ENCODE assay signal across 13 cellular contexts in genomic region chr2:33526132-33526531, GRCh38. TPM values are rescaled to one million over a fixed set of nuclear protein-coding genes. Genes with fewer than 3 reads are reported as not detected.
DNase-seq lines count a peak whose midpoint lies in the region; ATAC-seq, FAIRE-seq and TF ChIP-seq lines count a peak whose summit lies in the region.
"Had no signal": no experiment of that assay in that cellular context is flagged by ENCODE, and none has a peak within 500 bp of the region (broad histone marks: within the 10 kb centered on the region; RNA-seq: fewer than 3 reads in every experiment).

No MANE protein-coding gene starts in this region.

- H3K36me3 ChIP-seq in IMR-90 (ENCODE audit: control insufficient read depth, insufficient read depth, low read length), result no peaks in the 10 kb centered on the region
- H3K36me3 ChIP-seq: gastroesophageal sphincter, neutrophil had no signal

- H4K91ac ChIP-seq in IMR-90 (ENCODE audit: insufficient read depth, low read depth, low read length), result no peak overlapping the region

- H3K9ac ChIP-seq in IMR-90 (ENCODE audit: low read depth, low read length), result no peak overlapping the region

- TF ChIP-seq CTCF in IMR-90 (conservative IDR thresholded peaks at IDR 0.05; ENCODE audit: low read depth, low read length) (no peak), GM10266 (IDR thresholded peaks at IDR 0.05; ENCODE audit: control insufficient read depth, insufficient read depth, low read depth, missing control alignments) (no peak)

- peaks cover 3% of the 10 kb centered on the region; the same call in 1 of the 2 replicates for H3K9me1 ChIP-seq in IMR-90 (ENCODE audit: insufficient read depth, low read length)

- H3K9me3 Mint-ChIP-seq in activated CD8-positive, alpha-beta T cell treated with anti-CD3 and anti-CD28 coated beads, Interleukin-2, amount 10 ng/mL, durations not matched to agents 7 days and 5 days (ENCODE audit: insufficient read depth), result no peaks in the 10 kb centered on the region

- no peak overlapping the region for H3K27ac ChIP-seq in IMR-90 (ENCODE audit: insufficient read depth, low read length)
- H3K27ac ChIP-seq: gastroesophageal sphincter, neutrophil had no signal

- no peak overlapping the region for H3K56ac ChIP-seq in IMR-90 (ENCODE audit: extremely low read depth, insufficient read depth, low read length)

- peaks cover 6% of the 10 kb centered on the region for H3K36me3 Mint-ChIP-seq in activated CD8-positive, alpha-beta T cell treated with anti-CD3 and anti-CD28 coated beads, Interleukin-2, amount 10 ng/mL, durations not matched to agents 7 days and 5 days (ENCODE audit: low read depth)

- peak; percentile 20 for FAIRE-seq in GM12891 (lab: Jason Lieb, UNC)
- FAIRE-seq: D721Med had no signal

- in situ Hi-C loops in IMR-90 (cut with MboI; ENCODE audit: low sequenced_read_pairs), result no loop called here

- no peak overlapping the region for H3K4me3 Mint-ChIP-seq in activated CD8-positive, alpha-beta T cell treated with anti-CD3 and anti-CD28 coated beads, Interleukin-2, amount 10 ng/mL, durations not matched to agents 7 days and 5 days

- H4K8ac ChIP-seq in IMR-90 (ENCODE audit: low read depth in 2 of 2, low read length in 2 of 2), result peak overlapping the region in 1 of 2 experiments; percentile 17; a peak in 1 of 4 replicates

- no peak overlapping the region for H2AFZ ChIP-seq in IMR-90 (replicated peaks; ENCODE audit: low read length, poor library complexity)

- dilution Hi-C loops in IMR-90 (cut with HindIII; ENCODE audit: low sequenced_read_pairs, unreplicated experiment), result no loop called here

- H2BK5ac ChIP-seq in IMR-90 (ENCODE audit: low read depth, low read length, poor library complexity, severe bottlenecking), result no peak overlapping the region

- TF ChIP-seq POLR2A in GM12891 (IDR thresholded peaks at IDR 0.05; ENCODE audit: low read depth, low read length) (no peak), IMR-90 (IDR thresholded peaks at IDR 0.05; ENCODE audit: low read depth, low read length) (no peak)

- ATAC-seq in IMR-90 (ENCODE audit: low read depth) (no peak), GM18519 (IDR thresholded peaks at IDR 0.05; ENCODE audit: low FRiP score, unreplicated experiment) (no peak)
- ATAC-seq in activated CD8-positive, alpha-beta T cell treated with anti-CD3 and anti-CD28 coated beads, Interleukin-2, amount 10 ng/mL, durations not matched to agents 7 days and 5 days, result peak; percentile 75
- ATAC-seq: gastroesophageal sphincter had no signal

- H3K4me1 Mint-ChIP-seq in activated CD8-positive, alpha-beta T cell treated with anti-CD3 and anti-CD28 coated beads, Interleukin-2, amount 10 ng/mL, durations not matched to agents 7 days and 5 days (ENCODE audit: low read depth), result peaks cover 15% of the 10 kb centered on the region

- no peak overlapping the region for H3K4me2 ChIP-seq in IMR-90 (ENCODE audit: low read depth, low read length)

- H2AK5ac ChIP-seq in IMR-90 (ENCODE audit: low read depth, low read length), result no peak overlapping the region

- intact Hi-C loops in IMR-90 (cut with micrococcal nuclease), result no loop called here

- BruUV-seq in IMR-90 (replicated peaks; lab: Mats Ljungman, UMichigan), result no TSS peak

- H3K4me1 ChIP-seq in IMR-90 (ENCODE audit: control insufficient read depth, insufficient read depth, low read length), result peaks cover 12% of the 10 kb centered on the region

- peak overlapping the region; percentile 49; the same call in 1 of the 2 replicates for H2BK120ac ChIP-seq in IMR-90 (ENCODE audit: low read depth, low read length)

- H2AK9ac ChIP-seq in IMR-90 (replicated peaks; ENCODE audit: low read depth, low read length, poor library complexity), result no peak overlapping the region

- POLR2A ChIA-PET in IMR-90 (lab: Charles Lee; ENCODE audit: unreplicated experiment), result no interaction called here
- POLR2A ChIA-PET in activated CD8-positive, alpha-beta T cell treated with anti-CD3 and anti-CD28 coated beads, Interleukin-2, amount 10 ng/mL, durations not matched to agents 7 days and 5 days (lab: Charles Lee), result interaction anchor here (1.5 kb wide), 1 partner anchor 50 kb away, joined by 11 read pairs; the partner anchor contains the start of gene RASGRP3

- H2BK20ac ChIP-seq in IMR-90 (ENCODE audit: low read depth, low read length), result no peak overlapping the region

- H3K27me3 ChIP-seq in IMR-90 (ENCODE audit: control insufficient read depth, insufficient read depth, low read length), result no peaks in the 10 kb centered on the region
- H3K27me3 ChIP-seq: gastroesophageal sphincter, neutrophil had no signal

- no peaks in the 10 kb centered on the region for H3K79me1 ChIP-seq in IMR-90 (ENCODE audit: low read depth in 1 of 2, low read length in 2 of 2)

- no CpG with 5 or more reads among the region's 2 CpGs for WGBS in IMR-90 (ENCODE audit: extremely low coverage in 2 of 2, insufficient read length in 1 of 2), 2 experiments

- no peaks in the 10 kb centered on the region for H4K20me1 ChIP-seq in IMR-90 (ENCODE audit: insufficient read depth, low read length)

- peak overlapping the region; percentile 39; the same call in 1 of the 2 replicates for H4K5ac ChIP-seq in IMR-90 (ENCODE audit: low read depth, low read length)

- H3K18ac ChIP-seq in IMR-90 (ENCODE audit: low read depth, low read length), result peak overlapping the region; percentile 6; the same call in 1 of the 2 replicates

- no peak overlapping the region for H3K4ac ChIP-seq in IMR-90 (ENCODE audit: low read depth, low read length)

- CTCF ChIA-PET in IMR-90 (lab: Yijun Ruan, JAX), result no interaction called here
- CTCF ChIA-PET in activated CD8-positive, alpha-beta T cell treated with anti-CD3 and anti-CD28 coated beads, Interleukin-2, amount 10 ng/mL, durations not matched to agents 7 days and 5 days (lab: Charles Lee), result interaction anchor here (1.1 to 1.4 kb wide), 2 partner anchors 50 to 56 kb away, joined by 3 to 7 read pairs; partner anchors contain the start of gene RASGRP3

- no peak overlapping the region for H3K14ac ChIP-seq in IMR-90 (replicated peaks; ENCODE audit: low read depth, low read length)

- DNase-seq in GM12891 (ENCODE audit: insufficient read length, low spot score) (no peak), IMR-90 (peak; percentile 43), lung microvascular endothelial cell (ENCODE audit: low read depth in 2 of 2) (peak; percentile 56 to 64), NCI-H526 (lab: John Stamatoyannopoulos, UW) (no peak), GM10266 (ENCODE audit: extremely low spot score) (no peak)
- no peak for DNase-seq in activated CD8-positive, alpha-beta T cell treated with anti-CD3 and anti-CD28 coated beads, Interleukin-2, amount 10 ng/mL, durations not matched to agents 7 days and 5 days
- no peak for DNase-seq in stimulated activated CD4-positive, alpha-beta T cell treated with anti-CD3 and anti-CD28 coated beads, Interleukin-4, amount 100 ng/mL, for 1 hour
- DNase-seq: NCI-H2107; stimulated activated CD4-positive, alpha-beta T cell treated with anti-CD3 and anti-CD28 coated beads, Interleukin-15, amount 100 ng/mL, for 24 hours had no signal

- H2BK15ac ChIP-seq in IMR-90 (ENCODE audit: low read depth, low read length), result no peak overlapping the region

- H3K9me3 ChIP-seq in IMR-90 (ENCODE audit: control insufficient read depth, insufficient read depth, low read length), result no peaks in the 10 kb centered on the region
- H3K9me3 ChIP-seq: gastroesophageal sphincter, neutrophil had no signal

- TF ChIP-seq RAD21 in IMR-90 (IDR thresholded peaks at IDR 0.05; ENCODE audit: low read length), result no peak

- no peak overlapping the region for H3K27ac Mint-ChIP-seq in activated CD8-positive, alpha-beta T cell treated with anti-CD3 and anti-CD28 coated beads, Interleukin-2, amount 10 ng/mL, durations not matched to agents 7 days and 5 days

- H3K23ac ChIP-seq in IMR-90 (ENCODE audit: low read depth, low read length), result peak overlapping the region; percentile 23; the same call in 1 of the 2 replicates

- H3K27me3 Mint-ChIP-seq in activated CD8-positive, alpha-beta T cell treated with anti-CD3 and anti-CD28 coated beads, Interleukin-2, amount 10 ng/mL, durations not matched to agents 7 days and 5 days (ENCODE audit: low read depth), result no peaks in the 10 kb centered on the region

- no peak overlapping the region for H3K4me3 ChIP-seq in IMR-90 (ENCODE audit: insufficient read depth, low read depth, low read length)
- H3K4me3 ChIP-seq: gastroesophageal sphincter had no signal

TF ChIP-seq in GM12891, 5 proteins besides CTCF, POLR2A, EP300 and RAD21:
- no peak for TF ChIP-seq SPI1 (IDR thresholded peaks at IDR 0.05; ENCODE audit: low read depth, low read length)
- TF ChIP-seq POLR2AphosphoS5 (IDR thresholded peaks at IDR 0.05; ENCODE audit: low read depth, low read length), result no peak
- TF ChIP-seq TAF1 (IDR thresholded peaks at IDR 0.05; ENCODE audit: low read depth, low read length), result no peak
- TF ChIP-seq POU2F2 (IDR thresholded peaks at IDR 0.05; ENCODE audit: low read depth, low read length), result no peak
- TF ChIP-seq PAX5 (IDR thresholded peaks at IDR 0.05; ENCODE audit: insufficient read depth, low read length, severe bottlenecking), result no peak

TF ChIP-seq in IMR-90, 13 proteins besides CTCF, POLR2A, EP300 and RAD21:
- TF ChIP-seq CEBPB (IDR thresholded peaks at IDR 0.05; ENCODE audit: low read depth, low read length) (peak; percentile 58), MAFK (IDR thresholded peaks at IDR 0.05; ENCODE audit: low read depth, low read length) (no peak)

RNA-seq across cellular contexts. Expression of gene RASGRP3, which starts 49.7 kb away (rescaled TPM):
- 104 TPM for polyA plus RNA-seq in GM12891 (2012; ENCODE audit: low read depth, missing spikeins)
- total RNA-seq in IMR-90 (2012; rRNA removed), result 2.5 and 3.0 TPM in 2 replicates
- 0.87 and 1.7 TPM in 2 replicates for polyA plus RNA-seq in IMR-90 (2012; rRNA removed)
- 0.42 and 0.52 TPM in 2 replicates for polyA plus RNA-seq in IMR-90 (2012; cell fraction: cytosol; rRNA removed)
- 0.48 and 2.8 TPM in 2 replicates for polyA plus RNA-seq in IMR-90 (2012; cell fraction: nucleus; rRNA removed; ENCODE audit: low replicate concordance)
- 1 to 10 TPM; 3.7 to 4.0 TPM for total RNA-seq in activated CD8-positive, alpha-beta T cell treated with anti-CD3 and anti-CD28 coated beads, Interleukin-2, amount 10 ng/mL, durations not matched to agents 7 days and 5 days
- total RNA-seq in lung microvascular endothelial cell, result 138 and 180 TPM in 2 replicates

Comparison
In these comparisons a context has a peak if more than half of its experiments do, and no peak if none do; other contexts are left out.
1. DNase-seq: peak in IMR-90 (single experiment) and lung microvascular endothelial cell (2 of 2); none in GM12891 (single experiment), activated CD8-positive, alpha-beta T cell treated with anti-CD3 and anti-CD28 coated beads, Interleukin-2, amount 10 ng/mL, durations not matched to agents 7 days and 5 days (single experiment), stimulated activated CD4-positive, alpha-beta T cell treated with anti-CD3 and anti-CD28 coated beads, Interleukin-4, amount 100 ng/mL, for 1 hour (single experiment), NCI-H526 (0 of 2) and GM10266 (single experiment).
2. RNA of gene RASGRP3, which starts 49.7 kb away (total RNA-seq): 138 to 180 TPM in lung microvascular endothelial cell; 3.7 to 4.0 TPM in activated CD8-positive, alpha-beta T cell treated with anti-CD3 and anti-CD28 coated beads, Interleukin-2, amount 10 ng/mL, durations not matched to agents 7 days and 5 days and 2.5 to 3.0 TPM in IMR-90; every median in the first group is over 10 times any median in the second.